Comparison of ENCODE assay signal across 27 cellular contexts in the genomic region with DNA sequence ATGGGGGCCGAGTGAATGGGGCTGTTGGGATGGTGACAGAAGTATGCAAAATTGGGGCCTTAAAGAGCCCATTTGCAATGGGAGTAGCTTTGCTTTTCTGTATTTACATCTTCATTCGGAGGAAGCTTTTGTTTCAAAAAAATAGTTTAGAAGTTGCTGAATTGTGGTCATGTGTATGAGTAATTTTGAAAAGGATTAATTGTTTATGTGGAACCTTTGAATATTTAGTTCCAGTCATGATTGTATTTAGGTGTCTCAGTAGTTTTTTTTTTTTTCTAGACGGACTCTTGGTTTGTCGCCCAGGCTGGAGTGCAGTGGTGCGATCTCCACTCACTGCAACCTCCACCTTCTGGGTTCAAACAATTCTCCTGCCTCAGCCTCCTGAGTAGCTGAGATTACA. TPM values are rescaled to one million over a fixed set of nuclear protein-coding genes. Genes with fewer than 3 reads are reported as not detected.
A peak's percentile ranks its signal among the peaks of the same experiment; 100 is the strongest.
DNase-seq lines count a peak whose midpoint lies in the region; ATAC-seq and TF ChIP-seq lines count a peak whose summit lies in the region.
"Had no signal": no experiment of that assay in that cellular context is flagged by ENCODE, and none has a peak within 500 bp of the region (broad histone marks: within the 10 kb centered on the region; RNA-seq: fewer than 3 reads in every experiment).

No MANE protein-coding gene starts in this region.

- WGBS in heart right ventricle, 2 donors: 96 to 97% methylated on average over 5 of the region's 5 CpGs

- H3K27me3 Mint-ChIP-seq in activated T-cell treated with anti-CD3 and anti-CD28 coated beads, Interleukin-2, amount 50 U/mL, for 24 hours: no peaks in the 10 kb centered on the region
- no peaks in the 10 kb centered on the region for H3K27me3 Mint-ChIP-seq in activated naive CD8-positive, alpha-beta T cell treated with anti-CD3 and anti-CD28 coated beads, Interleukin-2, amount 50 U/mL, for 24 hours
- no peaks in the 10 kb centered on the region for H3K27me3 Mint-ChIP-seq in natural killer cell (ENCODE audit: low read depth in 2 of 2)
- H3K27me3 Mint-ChIP-seq: B cell; naive thymus-derived CD8-positive, alpha-beta T cell had no signal

- no peak overlapping the region for H3K4me3 Mint-ChIP-seq in activated T-cell treated with anti-CD3 and anti-CD28 coated beads, Interleukin-2, amount 50 U/mL, for 24 hours
- no peak overlapping the region for H3K4me3 Mint-ChIP-seq in activated naive CD8-positive, alpha-beta T cell treated with anti-CD3 and anti-CD28 coated beads, Interleukin-2, amount 50 U/mL, for 24 hours
- no peak overlapping the region for H3K4me3 Mint-ChIP-seq in natural killer cell
- H3K4me3 Mint-ChIP-seq: B cell; mesothelial cell of epicardium; naive thymus-derived CD8-positive, alpha-beta T cell had no signal

- peaks cover 66% of the 10 kb centered on the region for H3K4me1 Mint-ChIP-seq in activated T-cell treated with anti-CD3 and anti-CD28 coated beads, Interleukin-2, amount 50 U/mL, for 24 hours (ENCODE audit: low read depth)
- peaks cover 64% of the 10 kb centered on the region for H3K4me1 Mint-ChIP-seq in activated naive CD8-positive, alpha-beta T cell treated with anti-CD3 and anti-CD28 coated beads, Interleukin-2, amount 50 U/mL, for 24 hours
- peaks cover 59 to 67% of the 10 kb centered on the region in 2 donors for H3K4me1 Mint-ChIP-seq in natural killer cell
- H3K4me1 Mint-ChIP-seq: mesothelial cell of epicardium had no signal

- TF ChIP-seq CTCF in natural killer cell (IDR thresholded peaks at IDR 0.05) (no peak), heart right ventricle (IDR thresholded peaks at IDR 0.05) (no peak)

- no peak for DNase-seq in activated T-cell treated with anti-CD3 and anti-CD28 coated beads, Interleukin-2, amount 50 U/mL, for 24 hours
- no peak for DNase-seq in activated T-cell treated with anti-CD3 and anti-CD28 coated beads, Interleukin-2, amount 50 U/mL, for 1 hour
- DNase-seq in activated naive CD8-positive, alpha-beta T cell treated with anti-CD3 and anti-CD28 coated beads, Interleukin-2, amount 50 U/mL, for 24 hours: no peak
- no peak for DNase-seq in natural killer cell
- no peak for DNase-seq in heart right ventricle
- no peak for DNase-seq in Right ventricle myocardium superior
- DNase-seq: activated CD4-positive, alpha-beta T cell treated with anti-CD3 and anti-CD28 coated beads for 1 hour; activated effector memory CD4-positive, alpha-beta T cell treated with anti-CD3 and anti-CD28 coated beads, Interleukin-2, amount 50 U/mL, for 16 hours; amniotic stem cell; colonic mucosa; gastrocnemius medialis; hypothalamus; naive thymus-derived CD8-positive, alpha-beta T cell; NCI-H146; NCI-H2171; NCI-H524; stimulated activated CD4-positive, alpha-beta T cell treated with anti-CD3 and anti-CD28 coated beads, Interleukin-4, amount 100 ng/mL, for 24 hours; stimulated activated naive CD8-positive, alpha-beta T cell treated with anti-CD3 and anti-CD28 coated beads, Interleukin-15, Interleukin-2, amounts not matched to agents 100 U/mL and 50 U/mL, for 24 hours; T-helper 1 cell had no signal

- peak overlapping the region; percentile 47 for H3K27ac Mint-ChIP-seq in activated T-cell treated with anti-CD3 and anti-CD28 coated beads, Interleukin-2, amount 50 U/mL, for 24 hours
- peak overlapping the region; percentile 37 for H3K27ac Mint-ChIP-seq in activated naive CD8-positive, alpha-beta T cell treated with anti-CD3 and anti-CD28 coated beads, Interleukin-2, amount 50 U/mL, for 24 hours
- H3K27ac Mint-ChIP-seq in natural killer cell: peak overlapping the region; percentile 46 to 76
- H3K27ac Mint-ChIP-seq: B cell, mesothelial cell of epicardium had no signal

- no peaks in the 10 kb centered on the region for H3K9me3 Mint-ChIP-seq in activated T-cell treated with anti-CD3 and anti-CD28 coated beads, Interleukin-2, amount 50 U/mL, for 24 hours
- no peaks in the 10 kb centered on the region for H3K9me3 Mint-ChIP-seq in activated naive CD8-positive, alpha-beta T cell treated with anti-CD3 and anti-CD28 coated beads, Interleukin-2, amount 50 U/mL, for 24 hours
- H3K9me3 Mint-ChIP-seq in natural killer cell: no peaks in the 10 kb centered on the region

- peaks cover 87% of the 10 kb centered on the region for H3K36me3 Mint-ChIP-seq in activated T-cell treated with anti-CD3 and anti-CD28 coated beads, Interleukin-2, amount 50 U/mL, for 24 hours (ENCODE audit: low read depth)
- peaks cover 52% of the 10 kb centered on the region for H3K36me3 Mint-ChIP-seq in activated naive CD8-positive, alpha-beta T cell treated with anti-CD3 and anti-CD28 coated beads, Interleukin-2, amount 50 U/mL, for 24 hours (ENCODE audit: low read depth)
- H3K36me3 Mint-ChIP-seq in natural killer cell: peaks cover 18% of the 10 kb centered on the region

- peaks cover 0 to 44% (median 24%) of the 10 kb centered on the region in 9 donors for H3K4me1 ChIP-seq in heart right ventricle
- H3K4me1 ChIP-seq: A549, colonic mucosa had no signal

- H3K27me3 ChIP-seq in heart right ventricle: no peaks in the 10 kb centered on the region
- H3K27me3 ChIP-seq: colonic mucosa, gastrocnemius medialis, vagina had no signal

- ATAC-seq in HG02610 (IDR thresholded peaks at IDR 0.05; ENCODE audit: unreplicated experiment): peak; percentile 36
- no peak for ATAC-seq in activated naive CD8-positive, alpha-beta T cell treated with anti-CD3 and anti-CD28 coated beads, Interleukin-2, amount 50 U/mL, for 24 hours
- ATAC-seq in natural killer cell: no peak
- ATAC-seq in heart right ventricle: no peak
- no peak for ATAC-seq in GM18870 (IDR thresholded peaks at IDR 0.05; ENCODE audit: unreplicated experiment)
- ATAC-seq in Right ventricle myocardium superior (ENCODE audit: poor library complexity): no peak
- ATAC-seq: A549; gastrocnemius medialis; naive thymus-derived CD8-positive, alpha-beta T cell; Panc1; stimulated activated naive CD8-positive, alpha-beta T cell treated with anti-CD3 and anti-CD28 coated beads, Interleukin-15, Interleukin-2, amounts not matched to agents 100 U/mL and 50 U/mL, for 24 hours had no signal

- intact Hi-C loops in natural killer cell (cut with micrococcal nuclease) (no loop called here), heart right ventricle (cut with DNase I) (no loop called here), Right ventricle myocardium superior (cut with DNase I) (no loop called here)

- no peak overlapping the region for H3K4me3 ChIP-seq in heart right ventricle
- H3K4me3 ChIP-seq: A549, colonic mucosa, gastrocnemius medialis, smooth muscle cell, vagina had no signal

- no peak overlapping the region for H3K27ac ChIP-seq in heart right ventricle
- H3K27ac ChIP-seq: A549, colonic mucosa, gastrocnemius medialis, vagina had no signal

- peaks cover 0 to 4% (median 0%) of the 10 kb centered on the region in 11 donors for H3K9me3 ChIP-seq in heart right ventricle
- H3K9me3 ChIP-seq: A549, colonic mucosa, gastrocnemius medialis, vagina had no signal

- H3K36me3 ChIP-seq in heart right ventricle: peaks cover 0 to 93% (median 18%) of the 10 kb centered on the region in 9 donors

RNA-seq across cellular contexts. Expression of gene RBM33, which starts 37.2 kb away (rescaled TPM):
- total RNA-seq in natural killer cell (100 to 1,000 TPM; 161 to 182 (median 182) TPM), heart right ventricle (10 to 100 TPM; 30.5 to 44.6 (median 36.0) TPM), Right ventricle myocardium superior (32.8 TPM)
- 10 to 100 TPM in 1 of 2 donors, 1 to 10 TPM in 1; 9.5 to 25.8 TPM for polyA plus RNA-seq in heart right ventricle
